In the genomic region with DNA sequence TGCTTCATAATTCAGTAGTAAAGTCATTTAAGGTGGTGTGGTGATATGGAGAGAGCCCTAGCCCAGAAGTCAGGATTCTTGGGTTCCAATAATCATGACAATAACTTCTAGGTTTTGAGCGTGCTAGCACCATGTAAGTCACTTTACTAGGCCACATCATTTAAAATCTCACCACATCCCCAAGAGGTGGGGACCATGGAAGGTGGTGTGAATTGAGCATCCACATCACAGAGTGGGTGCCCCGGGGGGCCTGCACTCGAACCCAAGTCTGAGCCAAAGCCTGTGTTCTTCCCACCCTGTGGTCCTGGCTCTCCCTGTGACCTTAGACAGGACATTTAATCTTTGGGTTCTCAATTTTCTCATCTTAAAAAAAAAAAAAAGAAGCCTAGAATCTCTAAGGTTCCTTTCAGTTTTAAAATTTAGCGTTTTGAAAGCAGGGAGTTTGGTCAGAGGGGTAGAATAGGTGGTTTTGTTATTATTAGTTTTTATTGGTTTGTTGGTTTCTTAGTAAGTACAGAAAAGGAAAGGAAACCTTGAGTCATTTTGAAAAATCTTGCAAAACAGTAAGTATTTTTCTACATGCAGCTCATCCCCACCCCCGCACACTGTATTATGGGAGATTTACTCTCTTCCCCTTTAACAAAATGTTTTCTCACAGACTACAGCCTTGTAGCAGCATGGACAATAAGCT, we compare ENCODE assay signal across 8 cellular contexts. TPM values are rescaled to one million over a fixed set of nuclear protein-coding genes. Genes with fewer than 3 reads are reported as not detected.
DNase-seq lines count a peak whose midpoint lies in the region; ATAC-seq and TF ChIP-seq lines count a peak whose summit lies in the region.

No MANE protein-coding gene starts in this region.

- peak; percentile 58 for DNase-seq in GM10266 (ENCODE audit: extremely low spot score)
- DNase-seq in MV-4-11 (lab: John Stamatoyannopoulos, UW), result peak; percentile 97
- DNase-seq in sigmoid colon, result no peak
- no peak for DNase-seq in posterior vena cava (ENCODE audit: low spot score)
- DNase-seq in WERI-Rb-1, result no peak
- no peak for DNase-seq in HuH-7 (ENCODE audit: low spot score)

- intact Hi-C loops in sigmoid colon (cut with DNase I), result no loop called here
- intact Hi-C loops in posterior vena cava (cut with DNase I), result no loop called here

- TF ChIP-seq POLR2A in sigmoid colon (IDR thresholded peaks at IDR 0.05), result no peak

- 64 to 86% (median 67%) methylated on average over 5 of the region's 5 CpGs for WGBS in adipose tissue, 3 donors
- WGBS in sigmoid colon, 2 donors, result 67 to 84% methylated on average over 5 of the region's 5 CpGs

- H3K27ac ChIP-seq in adipose tissue (ENCODE audit: low read depth, low read length) (peak overlapping the region; percentile 43), sigmoid colon (peak overlapping the region; percentile 30 to 65 (median 57)), WERI-Rb-1 (no peak overlapping the region)

- no peak for TF ChIP-seq EP300 in sigmoid colon (IDR thresholded peaks at IDR 0.05)

- peak; percentile 75 for ATAC-seq in GM21737 (IDR thresholded peaks at IDR 0.05; ENCODE audit: unreplicated experiment)

- H3K27me3 ChIP-seq in sigmoid colon (no peaks in the 10 kb centered on the region), WERI-Rb-1 (ENCODE audit: insufficient read depth, low read depth, severe bottlenecking) (no peaks in the 10 kb centered on the region)

- H3K4me3 ChIP-seq in sigmoid colon (no peak overlapping the region), WERI-Rb-1 (ENCODE audit: low read depth, low read length) (no peak overlapping the region)

- no peaks in the 10 kb centered on the region for H3K9me3 ChIP-seq in sigmoid colon
- no peaks in the 10 kb centered on the region for H3K9me3 ChIP-seq in WERI-Rb-1 (ENCODE audit: severe bottlenecking)

- H3K36me3 ChIP-seq in sigmoid colon (peaks cover 0 to 6% (median 0%) of the 10 kb centered on the region in 4 donors), WERI-Rb-1 (no peaks in the 10 kb centered on the region)

- no peak for TF ChIP-seq CTCF in GM10266 (IDR thresholded peaks at IDR 0.05; ENCODE audit: control insufficient read depth, insufficient read depth, low read depth, missing control alignments)
- no peak for TF ChIP-seq CTCF in sigmoid colon (IDR thresholded peaks at IDR 0.05)
- no peak for TF ChIP-seq CTCF in WERI-Rb-1 (IDR thresholded peaks at IDR 0.05; ENCODE audit: low read depth, low read length)

- peaks cover 0 to 7% (median 5%) of the 10 kb centered on the region in 4 donors for H3K4me1 ChIP-seq in sigmoid colon

RNA-seq across cellular contexts. Expression of a gene that starts 26.4 kb away (rescaled TPM):
- polyA plus RNA-seq in adipose tissue (1 to 10 TPM in 2 of 3 donors, under 1 TPM in 1; 0.85 to 9.0 (median 2.8) TPM), sigmoid colon (1 to 10 TPM in 2 of 3 donors, under 1 TPM in 1; under 0.01 to 2.5 (median 1.4) TPM)
- total RNA-seq in sigmoid colon (1 to 10 TPM; 2.5 to 8.6 (median 3.4) TPM), posterior vena cava (10 to 100 TPM in 1 of 2 donors, 1 to 10 TPM in 1; 7.4 to 12.5 TPM)

Comparison
In these comparisons a context has a peak if more than half of its experiments do, and no peak if none do; other contexts are left out.
1. DNase-seq: peak in GM10266 (single experiment) and MV-4-11 (single experiment); none in sigmoid colon (single experiment), posterior vena cava (single experiment), WERI-Rb-1 (single experiment) and HuH-7 (single experiment).